Comparison of ENCODE assay signal across 13 cellular contexts in genomic region chr17:34578656-34579016, GRCh38. TPM values are rescaled to one million over a fixed set of nuclear protein-coding genes. Genes with fewer than 3 reads are reported as not detected.
DNase-seq lines count a peak whose midpoint lies in the region; ATAC-seq and TF ChIP-seq lines count a peak whose summit lies in the region.
"Had no signal": no experiment of that assay in that cellular context is flagged by ENCODE, and none has a peak within 500 bp of the region (broad histone marks: within the 10 kb centered on the region; RNA-seq: fewer than 3 reads in every experiment).

No MANE protein-coding gene starts in this region.

- intact Hi-C loops in activated CD4-positive, alpha-beta T cell treated with anti-CD3 and anti-CD28 coated beads, Interleukin-2, amount 10 ng/mL, durations not matched to agents 24 days and 14 days (cut with micrococcal nuclease) = no loop called here
- intact Hi-C loops in lower lobe of right lung (cut with DNase I) = no loop called here

- H3K9me3 Mint-ChIP-seq in activated CD4-positive, alpha-beta T cell treated with anti-CD3 and anti-CD28 coated beads, Interleukin-2, amount 10 ng/mL, durations not matched to agents 24 days and 14 days = no peaks in the 10 kb centered on the region
- H3K9me3 Mint-ChIP-seq in stimulated activated naive CD8-positive, alpha-beta T cell treated with anti-CD3 and anti-CD28 coated beads, Interleukin-15, amount 100 ng/mL, for 72 hours = no peaks in the 10 kb centered on the region
- no peaks in the 10 kb centered on the region for H3K9me3 Mint-ChIP-seq in HFFc6
- H3K9me3 Mint-ChIP-seq: dendritic cell treated with granulocyte-macrophage colony-stimulating factor and Interleukin-4, amounts not matched to agents 40 ng/mL and 50 ng/mL, for 4 days had no signal

- peaks cover 33% of the 10 kb centered on the region for H3K4me1 ChIP-seq in lower lobe of right lung

- H3K9me3 ChIP-seq in WERI-Rb-1 (ENCODE audit: severe bottlenecking) = peaks cover 7% of the 10 kb centered on the region
- no peaks in the 10 kb centered on the region for H3K9me3 ChIP-seq in lower lobe of right lung

- H3K27ac Mint-ChIP-seq in activated CD4-positive, alpha-beta T cell treated with anti-CD3 and anti-CD28 coated beads, Interleukin-2, amount 10 ng/mL, durations not matched to agents 24 days and 14 days = peak overlapping the region; percentile 34
- no peak overlapping the region for H3K27ac Mint-ChIP-seq in stimulated activated naive CD8-positive, alpha-beta T cell treated with anti-CD3 and anti-CD28 coated beads, Interleukin-15, amount 100 ng/mL, for 72 hours
- H3K27ac Mint-ChIP-seq in HFFc6 = no peak overlapping the region
- H3K27ac Mint-ChIP-seq: dendritic cell treated with granulocyte-macrophage colony-stimulating factor and Interleukin-4, amounts not matched to agents 40 ng/mL and 50 ng/mL, for 4 days had no signal

- H3K36me3 Mint-ChIP-seq in activated CD4-positive, alpha-beta T cell treated with anti-CD3 and anti-CD28 coated beads, Interleukin-2, amount 10 ng/mL, durations not matched to agents 24 days and 14 days (ENCODE audit: low read depth) = no peaks in the 10 kb centered on the region
- H3K36me3 Mint-ChIP-seq in HFFc6 (ENCODE audit: low read depth) = no peaks in the 10 kb centered on the region

- H3K4me3 ChIP-seq in WERI-Rb-1 (ENCODE audit: low read depth, low read length) (peak overlapping the region; percentile 51), lower lobe of right lung (peak overlapping the region; percentile 60)

- peaks cover 67% of the 10 kb centered on the region for H3K27me3 Mint-ChIP-seq in activated CD4-positive, alpha-beta T cell treated with anti-CD3 and anti-CD28 coated beads, Interleukin-2, amount 10 ng/mL, durations not matched to agents 24 days and 14 days
- H3K27me3 Mint-ChIP-seq in stimulated activated naive CD8-positive, alpha-beta T cell treated with anti-CD3 and anti-CD28 coated beads, Interleukin-15, amount 100 ng/mL, for 72 hours = peaks cover 98% of the 10 kb centered on the region
- H3K27me3 Mint-ChIP-seq in HFFc6 (ENCODE audit: insufficient read depth) = peaks cover 38% of the 10 kb centered on the region

- DNase-seq in activated CD4-positive, alpha-beta T cell treated with anti-CD3 and anti-CD28 coated beads, Interleukin-2, amount 10 ng/mL, durations not matched to agents 24 days and 14 days = no peak
- DNase-seq in activated CD4-positive, alpha-beta T cell treated with anti-CD3 and anti-CD28 coated beads, Interleukin-2, amount 50 U/mL, for 48 hours = no peak
- DNase-seq in WERI-Rb-1 (no peak), lower lobe of right lung (no peak), HFFc6 (no peak)
- no peak for DNase-seq in stimulated activated naive CD8-positive, alpha-beta T cell treated with anti-CD3 and anti-CD28 coated beads, Interleukin-15, amount 100 ng/mL, for 72 hours
- DNase-seq: activated T-cell treated with anti-CD3 and anti-CD28 coated beads for 4 hours, Kasumi-1, NCI-H748 treated with DMSO at 0.1 percent for 48 hours had no signal

- no peaks in the 10 kb centered on the region for H3K36me3 ChIP-seq in WERI-Rb-1
- no peaks in the 10 kb centered on the region for H3K36me3 ChIP-seq in lower lobe of right lung

- H3K4me3 Mint-ChIP-seq in activated CD4-positive, alpha-beta T cell treated with anti-CD3 and anti-CD28 coated beads, Interleukin-2, amount 10 ng/mL, durations not matched to agents 24 days and 14 days = peak overlapping the region; percentile 21
- peak overlapping the region; percentile 27 to 86 for H3K4me3 Mint-ChIP-seq in stimulated activated naive CD8-positive, alpha-beta T cell treated with anti-CD3 and anti-CD28 coated beads, Interleukin-15, amount 100 ng/mL, for 72 hours
- no peak overlapping the region for H3K4me3 Mint-ChIP-seq in HFFc6

- TF ChIP-seq CTCF in WERI-Rb-1 (IDR thresholded peaks at IDR 0.05; ENCODE audit: low read depth, low read length) (no peak), lower lobe of right lung (IDR thresholded peaks at IDR 0.05) (no peak), HFFc6 (IDR thresholded peaks at IDR 0.05) (no peak)

- H3K27ac ChIP-seq in WERI-Rb-1 (no peak overlapping the region), lower lobe of right lung (no peak overlapping the region)

- ATAC-seq in lower lobe of right lung = no peak
- ATAC-seq in stimulated activated naive CD8-positive, alpha-beta T cell treated with anti-CD3 and anti-CD28 coated beads, Interleukin-15, amount 100 ng/mL, for 72 hours = no peak
- ATAC-seq in GM18868 (IDR thresholded peaks at IDR 0.05; ENCODE audit: unreplicated experiment) = no peak
- no peak for ATAC-seq in GM18858 (IDR thresholded peaks at IDR 0.05; ENCODE audit: unreplicated experiment)

- H3K27me3 ChIP-seq in WERI-Rb-1 (ENCODE audit: insufficient read depth, low read depth, severe bottlenecking) (peaks cover 69% of the 10 kb centered on the region), lower lobe of right lung (ENCODE audit: low read depth) (peaks cover 97% of the 10 kb centered on the region)

- peaks cover 5% of the 10 kb centered on the region for H3K4me1 Mint-ChIP-seq in activated CD4-positive, alpha-beta T cell treated with anti-CD3 and anti-CD28 coated beads, Interleukin-2, amount 10 ng/mL, durations not matched to agents 24 days and 14 days
- peaks cover 37% of the 10 kb centered on the region for H3K4me1 Mint-ChIP-seq in stimulated activated naive CD8-positive, alpha-beta T cell treated with anti-CD3 and anti-CD28 coated beads, Interleukin-15, amount 100 ng/mL, for 72 hours
- no peaks in the 10 kb centered on the region for H3K4me1 Mint-ChIP-seq in HFFc6 (ENCODE audit: low read depth)

RNA-seq across cellular contexts. Expression of gene TMEM132E, which starts 0.7 kb away (rescaled TPM):
- total RNA-seq in activated CD4-positive, alpha-beta T cell treated with anti-CD3 and anti-CD28 coated beads, Interleukin-2, amount 10 ng/mL, durations not matched to agents 24 days and 14 days = not detected in 2 replicates
- 0.53 TPM for total RNA-seq in lower lobe of right lung
- not detected for total RNA-seq in HFFc6 (2021; fragmentation: NEBNext Ultra II Directional; extraction: Animal tissue kit (Norgen Biotek cat#: 25700))
- total RNA-seq: renal cortical epithelial cell had no signal
